8 cellular contexts compared by ENCODE assay signal in the genomic region with DNA sequence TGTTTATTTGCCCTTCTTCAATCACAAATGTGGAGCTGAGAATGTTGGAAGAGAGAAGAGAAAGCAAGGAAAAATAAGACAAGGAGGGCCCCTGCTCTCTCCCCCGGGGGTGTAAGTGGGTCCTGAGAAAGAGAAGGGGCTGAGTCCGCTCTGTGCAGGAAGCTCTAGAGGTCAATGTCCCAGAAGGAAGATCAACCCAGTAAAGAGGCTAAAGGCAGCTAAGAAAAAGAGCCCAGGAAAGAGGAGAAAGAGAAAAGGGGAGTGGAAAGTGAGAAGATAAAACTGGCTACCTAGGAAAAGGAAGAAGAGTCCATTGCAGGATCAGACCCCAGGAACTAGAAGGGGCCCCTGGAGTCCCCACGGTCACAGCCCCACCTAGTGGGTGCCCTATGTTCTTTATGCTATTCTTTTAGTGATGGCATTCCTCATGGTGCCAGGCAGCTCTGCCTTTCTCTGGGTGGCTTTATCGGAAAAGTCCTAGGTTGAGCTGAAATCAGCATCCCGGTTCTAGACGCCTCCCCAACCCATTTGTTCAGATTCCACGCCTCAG.
DNase-seq lines count a peak whose midpoint lies in the region; ATAC-seq, FAIRE-seq and TF ChIP-seq lines count a peak whose summit lies in the region.

No MANE protein-coding gene starts in this region.

- H3K4me1 ChIP-seq in esophagus muscularis mucosa = peaks cover 5 to 13% (median 11%) of the 10 kb centered on the region in 4 donors

- no peaks in the 10 kb centered on the region for H3K27me3 ChIP-seq in esophagus muscularis mucosa

- no peaks in the 10 kb centered on the region for H3K36me3 ChIP-seq in esophagus muscularis mucosa

- no peaks in the 10 kb centered on the region for H3K9me3 ChIP-seq in esophagus muscularis mucosa

- ATAC-seq in HG03139 (IDR thresholded peaks at IDR 0.05; ENCODE audit: unreplicated experiment) = no peak

- intact Hi-C loops in esophagus muscularis mucosa (cut with DNase I) = loop anchor here (5.0 kb wide), 2 partner anchors 630 to 790 kb away; no protein-coding TSS in a partner anchor

- peak overlapping the region; percentile 2 to 48 (median 32) for H3K27ac ChIP-seq in esophagus muscularis mucosa (replicated peaks in 1 of 4)

- DNase-seq in GDM1 (lab: John Stamatoyannopoulos, UW) (peak; percentile 1), HT-29 (ENCODE audit: low spot score) (peak; percentile 84), RCC 7860 (ENCODE audit: low spot score) (peak; percentile 41), esophagus muscularis mucosa (ENCODE audit: extremely low spot score) (no peak), myocyte (ENCODE audit: low read depth) (peak; percentile 84), NK-92 (lab: John Stamatoyannopoulos, UW; ENCODE audit: unreplicated experiment) (no peak)
- DNase-seq in activated CD4-positive, alpha-beta T cell treated with anti-CD3 and anti-CD28 coated beads, Interleukin-2, amount 50 U/mL, for 1 hour = no peak

- TF ChIP-seq EP300 in esophagus muscularis mucosa (IDR thresholded peaks at IDR 0.05) = no peak

- TF ChIP-seq CTCF in esophagus muscularis mucosa (IDR thresholded peaks at IDR 0.05) = peak; percentile 57 to 61 (median 61)

- FAIRE-seq in RCC 7860 (lab: Jason Lieb, UNC) = no peak

- H3K4me3 ChIP-seq in esophagus muscularis mucosa = peak overlapping the region in 3 of 4 donors; percentile 6 to 38 (median 17)

- TF ChIP-seq POLR2A in esophagus muscularis mucosa (IDR thresholded peaks at IDR 0.05; ENCODE audit: low read depth) = no peak

- 58% methylated on average over 7 of the region's 7 CpGs for WGBS in esophagus muscularis mucosa

Comparison
In these comparisons a context has a peak if more than half of its experiments do, and no peak if none do; other contexts are left out.
1. DNase-seq: peak in GDM1 (single experiment), HT-29 (single experiment), RCC 7860 (single experiment) and myocyte (single experiment); none in esophagus muscularis mucosa (single experiment), NK-92 (single experiment) and activated CD4-positive, alpha-beta T cell treated with anti-CD3 and anti-CD28 coated beads, Interleukin-2, amount 50 U/mL, for 1 hour (single experiment).